In genomic region chr10:89301231-89301630, GRCh38 we compare ENCODE assay signal across 8 cellular contexts. TPM values are rescaled to one million over a fixed set of nuclear protein-coding genes. Genes with fewer than 3 reads are reported as not detected.
DNase-seq lines count a peak whose midpoint lies in the region; ATAC-seq lines count a peak whose summit lies in the region.

No MANE protein-coding gene starts in this region.

- H3K4me1 Mint-ChIP-seq in naive B cell, result peaks cover 42 to 62% (median 60%) of the 10 kb centered on the region in 3 donors

- no peaks in the 10 kb centered on the region for H3K27me3 Mint-ChIP-seq in naive B cell

- H3K27me3 ChIP-seq in BLaER1 treated with 17β-estradiol and CSF1 and Interleukin-3, amounts not matched to agents 10 nM and 100 nM, result no peaks in the 10 kb centered on the region
- H3K27me3 ChIP-seq in effector memory CD4-positive, alpha-beta T cell (replicated peaks; ENCODE audit: control insufficient read depth, insufficient read depth, low read length, poor library complexity, severe bottlenecking), result no peaks in the 10 kb centered on the region

- H4K20me1 ChIP-seq in BLaER1 treated with 17β-estradiol and CSF1 and Interleukin-3, amounts not matched to agents 10 nM and 100 nM, result peaks cover 0 to 8% (median 0%) of the 10 kb centered on the region in 11 experiments; a peak in 2 of 22 replicates

- peak overlapping the region; percentile 68 to 85 (median 79) for H3K9ac ChIP-seq in BLaER1 treated with 17β-estradiol and CSF1 and Interleukin-3, amounts not matched to agents 10 nM and 100 nM

- peaks cover 0 to 37% (median 24%) of the 10 kb centered on the region in 11 experiments; a peak in 19 of 22 replicates for H3K9me3 ChIP-seq in BLaER1 treated with 17β-estradiol and CSF1 and Interleukin-3, amounts not matched to agents 10 nM and 100 nM (replicated peaks in 1 of 11)
- H3K9me3 ChIP-seq in effector memory CD4-positive, alpha-beta T cell (ENCODE audit: control insufficient read depth, low read length), result no peaks in the 10 kb centered on the region

- H3K4me1 ChIP-seq in BLaER1 treated with 17β-estradiol and CSF1 and Interleukin-3, amounts not matched to agents 10 nM and 100 nM, result peaks cover 35 to 69% (median 55%) of the 10 kb centered on the region in 10 experiments
- H3K4me1 ChIP-seq in effector memory CD4-positive, alpha-beta T cell (ENCODE audit: control insufficient read depth, insufficient read depth, low read length, poor library complexity, severe bottlenecking), result peaks cover 12% of the 10 kb centered on the region

- H3K9me3 Mint-ChIP-seq in naive B cell, result peaks cover 0 to 9% (median 6%) of the 10 kb centered on the region in 7 donors

- peaks cover 4 to 9% (median 6%) of the 10 kb centered on the region in 11 experiments; a peak in 18 of 22 replicates for H3K36me3 ChIP-seq in BLaER1 treated with 17β-estradiol and CSF1 and Interleukin-3, amounts not matched to agents 10 nM and 100 nM
- H3K36me3 ChIP-seq in effector memory CD4-positive, alpha-beta T cell (ENCODE audit: control insufficient read depth, insufficient read depth, low read length), result peaks cover 6% of the 10 kb centered on the region

- H3K27ac ChIP-seq in BLaER1 treated with 17β-estradiol and CSF1 and Interleukin-3, amounts not matched to agents 10 nM and 100 nM, result peak overlapping the region; percentile 48 to 93 (median 88); a peak in 21 of 22 replicates
- H3K27ac ChIP-seq in effector memory CD4-positive, alpha-beta T cell (ENCODE audit: insufficient read depth, low read length, poor library complexity, severe bottlenecking), result peak overlapping the region; percentile 84

- H3K4me2 ChIP-seq in BLaER1 treated with 17β-estradiol and CSF1 and Interleukin-3, amounts not matched to agents 10 nM and 100 nM, result peak overlapping the region; percentile 78 to 97 (median 94)

- peak; percentile 24 for ATAC-seq in GM21367 (IDR thresholded peaks at IDR 0.05; ENCODE audit: unreplicated experiment)
- peak; percentile 70 to 72 for ATAC-seq in naive B cell (ENCODE audit: low read depth in 2 of 2)
- ATAC-seq in HG03460 (IDR thresholded peaks at IDR 0.05; ENCODE audit: unreplicated experiment), result no peak
- no peak for ATAC-seq in GM21619 (IDR thresholded peaks at IDR 0.05; ENCODE audit: unreplicated experiment)

- peak overlapping the region; percentile 55 to 73 (median 64) for H3K4me3 ChIP-seq in BLaER1 treated with 17β-estradiol and CSF1 and Interleukin-3, amounts not matched to agents 10 nM and 100 nM
- peak overlapping the region; percentile 57 for H3K4me3 ChIP-seq in effector memory CD4-positive, alpha-beta T cell (ENCODE audit: insufficient read depth, low read depth, low read length, poor library complexity, severe bottlenecking)

- H3K36me3 Mint-ChIP-seq in naive B cell, result peaks cover 7 to 8% of the 10 kb centered on the region in 2 donors

- peak; percentile 27 for DNase-seq in RPMI7951 (ENCODE audit: low read depth)
- no peak for DNase-seq in effector memory CD4-positive, alpha-beta T cell
- peak; percentile 42 for DNase-seq in naive B cell
- DNase-seq in stimulated activated CD4-positive, alpha-beta T cell treated with anti-CD3 and anti-CD28 coated beads, Interleukin-2, amount 100 ng/mL, for 24 hours, result no peak

- H3K27ac Mint-ChIP-seq in naive B cell, result peak overlapping the region; percentile 94 to 99 (median 98)

- H3K4me3 Mint-ChIP-seq in naive B cell, result peak overlapping the region; percentile 89 to 98 (median 96)

RNA-seq across cellular contexts. Expression of gene IFIT2, which starts 0.6 kb away (rescaled TPM):
- total RNA-seq in RPMI7951 (2014; rRNA removed; shearing (Covaris generic)), result 5.8 and 6.0 TPM in 2 replicates
- polyA plus RNA-seq in naive B cell (ENCODE audit: low read depth in 6 of 6), result 10 to 100 TPM in 5 of 6 donors, 1 to 10 TPM in 1; 9.4 to 22.7 (median 14.0) TPM

RNA-seq across cellular contexts. Expression of gene IFIT3, which starts 26.6 kb away (rescaled TPM):
- 23.4 and 24.0 TPM in 2 replicates for total RNA-seq in RPMI7951 (2014; rRNA removed; shearing (Covaris generic))
- polyA plus RNA-seq in naive B cell (ENCODE audit: low read depth in 6 of 6), result 10 to 100 TPM in 2 of 6 donors, 1 to 10 TPM in 4; 3.5 to 27.2 (median 7.3) TPM

RNA-seq across cellular contexts. Expression of gene LIPA, which starts 49.7 kb away (rescaled TPM):
- 57.1 and 74.7 TPM in 2 replicates for total RNA-seq in RPMI7951 (2014; rRNA removed; shearing (Covaris generic))
- 100 to 1,000 TPM; 134 to 178 (median 159) TPM for polyA plus RNA-seq in naive B cell (ENCODE audit: low read depth in 6 of 6)

Comparison
In these comparisons a context has a peak if more than half of its experiments do, and no peak if none do; other contexts are left out.
1. ATAC-seq: peak in GM21367 (single experiment) and naive B cell (2 of 2); none in HG03460 (single experiment) and GM21619 (single experiment).
2. DNase-seq: peak in RPMI7951 (single experiment) and naive B cell (single experiment); none in effector memory CD4-positive, alpha-beta T cell (0 of 3) and stimulated activated CD4-positive, alpha-beta T cell treated with anti-CD3 and anti-CD28 coated beads, Interleukin-2, amount 100 ng/mL, for 24 hours (0 of 2).